30 cellular contexts compared by ENCODE assay signal in genomic region chr2:185201063-185201462, GRCh38.
DNase-seq lines count a peak whose midpoint lies in the region; ATAC-seq and TF ChIP-seq lines count a peak whose summit lies in the region.
"Had no signal": no experiment of that assay in that cellular context is flagged by ENCODE, and none has a peak within 500 bp of the region (broad histone marks: within the 10 kb centered on the region; RNA-seq: fewer than 3 reads in every experiment).

No MANE protein-coding gene starts in this region.

- CTCF ChIA-PET in HCT116 (lab: Charles Lee): no interaction called here
- CTCF ChIA-PET in activated CD8-positive, alpha-beta memory T cell treated with anti-CD3 and anti-CD28 coated beads, Interleukin-2, amount 10 ng/mL, durations not matched to agents 7 days and 5 days (lab: Charles Lee): no interaction called here

- BruUV-seq in HCT116 (replicated peaks; lab: Mats Ljungman, UMichigan): no TSS peak

- H3K4me3 ChIP-seq in HCT116 (replicated peaks in 1 of 2; ENCODE audit: low read depth in 1 of 2, low read length in 2 of 2): no peak overlapping the region
- H3K4me3 ChIP-seq: esophagus squamous epithelium, gastrocnemius medialis, hepatocyte, lung, mucosa of descending colon, tibial artery had no signal

- no peak for TF ChIP-seq RAD21 in HCT116 (IDR thresholded peaks at IDR 0.05; ENCODE audit: low read depth)

- no peak overlapping the region for H3K4me3 Mint-ChIP-seq in activated CD8-positive, alpha-beta memory T cell treated with anti-CD3 and anti-CD28 coated beads, Interleukin-2, amount 10 ng/mL, durations not matched to agents 7 days and 5 days
- H3K4me3 Mint-ChIP-seq: activated naive CD8-positive, alpha-beta T cell treated with anti-CD3 and anti-CD28 coated beads for 36 hours; dendritic cell treated with granulocyte-macrophage colony-stimulating factor and Interleukin-4, amounts not matched to agents 40 ng/mL and 50 ng/mL, for 4 days; endodermal cell; T-helper 2 cell treated with Interferon-gamma antibody and Interleukin-4, amounts not matched to agents 5 μg/mL and 100 μg/mL, for 36 hours had no signal

- no peak overlapping the region for H3K4me2 ChIP-seq in HCT116 (ENCODE audit: low read length)
- H3K4me2 ChIP-seq: hepatocyte had no signal

- H4K20me1 ChIP-seq in HCT116 (ENCODE audit: insufficient read depth): no peaks in the 10 kb centered on the region

- intact Hi-C loops in HCT116 (cut with micrococcal nuclease): no loop called here

- no peaks in the 10 kb centered on the region for H3K36me3 Mint-ChIP-seq in activated CD8-positive, alpha-beta memory T cell treated with anti-CD3 and anti-CD28 coated beads, Interleukin-2, amount 10 ng/mL, durations not matched to agents 7 days and 5 days
- H3K36me3 Mint-ChIP-seq: activated naive CD8-positive, alpha-beta T cell treated with anti-CD3 and anti-CD28 coated beads for 36 hours had no signal

- no peaks in the 10 kb centered on the region for H3K9me3 ChIP-seq in HCT116 (ENCODE audit: control insufficient read depth in 1 of 2, insufficient read depth in 1 of 2, low read depth in 1 of 2, low read length in 2 of 2)
- H3K9me3 ChIP-seq: esophagus squamous epithelium, gastrocnemius medialis, mucosa of descending colon, tibial artery had no signal

- H2AFZ ChIP-seq in HCT116 (ENCODE audit: low read depth, low read length, poor library complexity, severe bottlenecking): peak overlapping the region; percentile 51
- H2AFZ ChIP-seq: hepatocyte, parathyroid adenoma had no signal

- no peak overlapping the region for H3K27ac Mint-ChIP-seq in activated CD8-positive, alpha-beta memory T cell treated with anti-CD3 and anti-CD28 coated beads, Interleukin-2, amount 10 ng/mL, durations not matched to agents 7 days and 5 days
- H3K27ac Mint-ChIP-seq: activated naive CD8-positive, alpha-beta T cell treated with anti-CD3 and anti-CD28 coated beads for 36 hours; dendritic cell treated with granulocyte-macrophage colony-stimulating factor and Interleukin-4, amounts not matched to agents 40 ng/mL and 50 ng/mL, for 4 days; endodermal cell; T-helper 2 cell treated with Interferon-gamma antibody and Interleukin-4, amounts not matched to agents 5 μg/mL and 100 μg/mL, for 36 hours had no signal

- no peak overlapping the region for H3K9ac ChIP-seq in HCT116 (ENCODE audit: low read length)
- H3K9ac ChIP-seq: parathyroid adenoma had no signal

- H3K27me3 Mint-ChIP-seq in activated CD8-positive, alpha-beta memory T cell treated with anti-CD3 and anti-CD28 coated beads, Interleukin-2, amount 10 ng/mL, durations not matched to agents 7 days and 5 days: no peaks in the 10 kb centered on the region
- H3K27me3 Mint-ChIP-seq: activated naive CD8-positive, alpha-beta T cell treated with anti-CD3 and anti-CD28 coated beads for 36 hours; dendritic cell treated with granulocyte-macrophage colony-stimulating factor and Interleukin-4, amounts not matched to agents 40 ng/mL and 50 ng/mL, for 4 days had no signal

- no peaks in the 10 kb centered on the region for H3K36me3 ChIP-seq in HCT116 (ENCODE audit: control insufficient read depth in 1 of 2, insufficient read depth in 2 of 2, low read length in 2 of 2)
- H3K36me3 ChIP-seq: esophagus squamous epithelium, gastrocnemius medialis, tibial artery had no signal

- H3K27me3 ChIP-seq in HCT116 (ENCODE audit: insufficient read depth, low read length): no peaks in the 10 kb centered on the region
- H3K27me3 ChIP-seq: esophagus squamous epithelium, gastrocnemius medialis, hepatocyte, tibial artery had no signal

- ATAC-seq in HCT116: no peak
- ATAC-seq in activated CD8-positive, alpha-beta memory T cell treated with anti-CD3 and anti-CD28 coated beads, Interleukin-2, amount 10 ng/mL, durations not matched to agents 7 days and 5 days: no peak
- ATAC-seq in GM18861 (IDR thresholded peaks at IDR 0.05; ENCODE audit: unreplicated experiment): no peak
- ATAC-seq: gastrocnemius medialis, mucosa of descending colon, right cardiac atrium had no signal

- no peaks in the 10 kb centered on the region for H3K4me1 Mint-ChIP-seq in activated CD8-positive, alpha-beta memory T cell treated with anti-CD3 and anti-CD28 coated beads, Interleukin-2, amount 10 ng/mL, durations not matched to agents 7 days and 5 days
- H3K4me1 Mint-ChIP-seq: activated naive CD8-positive, alpha-beta T cell treated with anti-CD3 and anti-CD28 coated beads for 36 hours; endodermal cell had no signal

- no peak for TF ChIP-seq CTCF in HCT116 (IDR thresholded peaks at IDR 0.05 in 2 of 3, conservative IDR thresholded peaks at IDR 0.05 in 1 of 3; ENCODE audit: borderline replicate concordance in 1 of 3, insufficient read depth in 1 of 3, low read depth in 2 of 3, low read length in 2 of 3)

- H3K9me2 ChIP-seq in HCT116 (ENCODE audit: insufficient read depth): no peaks in the 10 kb centered on the region

- DNase-seq in DMS 273 treated with DMSO at 0.1 percent for 48 hours (lab: John Stamatoyannopoulos, UW) (peak; percentile 22), HCT116 (ENCODE audit: low read depth, low spot score) (no peak), NCI-H1694 treated with DMSO at 0.1 percent for 48 hours (lab: John Stamatoyannopoulos, UW) (peak; percentile 54), NCI-H774 (lab: John Stamatoyannopoulos, UW) (peak; percentile 70), foreskin melanocyte (no peak), HCEC 1CT (no peak)
- no peak for DNase-seq in activated CD8-positive, alpha-beta memory T cell treated with anti-CD3 and anti-CD28 coated beads, Interleukin-2, amount 10 ng/mL, durations not matched to agents 7 days and 5 days
- DNase-seq: activated CD4-positive, alpha-beta T cell treated with anti-CD3 and anti-CD28 coated beads for 4 hours; activated CD8-positive, alpha-beta memory T cell treated with anti-CD3 and anti-CD28 coated beads for 24 hours; activated effector memory CD4-positive, alpha-beta T cell treated with anti-CD3 and anti-CD28 coated beads, Interleukin-2, amount 50 U/mL, for 16 hours; activated naive CD8-positive, alpha-beta T cell treated with anti-CD3 and anti-CD28 coated beads for 36 hours; activated T-cell treated with anti-CD3 and anti-CD28 coated beads, Interleukin-2, amount 50 U/mL, for 1 hour; caudate nucleus; endodermal cell; esophagus squamous epithelium; gastrocnemius medialis; mucosa of descending colon; NCI-H2029; NCI-H526 treated with DMSO at 0.1 percent for 48 hours; right cardiac atrium; stimulated activated CD4-positive, alpha-beta T cell treated with anti-CD3 and anti-CD28 coated beads, Interleukin-2, amount 100 ng/mL, for 24 hours; tibial artery had no signal

- no peak overlapping the region for H3K27ac ChIP-seq in HCT116 (ENCODE audit: low read depth, low read length)
- H3K27ac ChIP-seq: esophagus squamous epithelium, gastrocnemius medialis, hepatocyte, parathyroid adenoma, RWPE1, tibial artery, VCaP had no signal

- H3K9me3 Mint-ChIP-seq in activated CD8-positive, alpha-beta memory T cell treated with anti-CD3 and anti-CD28 coated beads, Interleukin-2, amount 10 ng/mL, durations not matched to agents 7 days and 5 days (ENCODE audit: low read depth): peaks cover 5% of the 10 kb centered on the region
- H3K9me3 Mint-ChIP-seq: dendritic cell treated with granulocyte-macrophage colony-stimulating factor and Interleukin-4, amounts not matched to agents 40 ng/mL and 50 ng/mL, for 4 days; endodermal cell; T-helper 2 cell treated with Interferon-gamma antibody and Interleukin-4, amounts not matched to agents 5 μg/mL and 100 μg/mL, for 36 hours had no signal

- POLR2A ChIA-PET in HCT116 (lab: Charles Lee): no interaction called here

- H3K79me2 ChIP-seq in HCT116 (ENCODE audit: insufficient read depth, low read length): no peaks in the 10 kb centered on the region
- H3K79me2 ChIP-seq: hepatocyte, parathyroid adenoma had no signal

- RAD21 ChIA-PET in HCT116 (lab: Charles Lee; ENCODE audit: low non-redundant PET in 1 of 2, low total read pairs in 2 of 2, uncharacterized antibody in 2 of 2, unreplicated experiment in 2 of 2): no interaction called here

- no peaks in the 10 kb centered on the region for H3K4me1 ChIP-seq in HCT116 (ENCODE audit: control insufficient read depth in 1 of 2, insufficient read depth in 2 of 2, low read length in 2 of 2)
- H3K4me1 ChIP-seq: esophagus squamous epithelium, gastrocnemius medialis, parathyroid adenoma, tibial artery had no signal

- TF ChIP-seq POLR2A in HCT116 (IDR thresholded peaks at IDR 0.05; ENCODE audit: borderline replicate concordance, extremely low read depth, insufficient read depth, insufficient read length): no peak

TF ChIP-seq in HCT116, 20 proteins besides CTCF, POLR2A, EP300 and RAD21:
- TF ChIP-seq SP1 (IDR thresholded peaks at IDR 0.05; ENCODE audit: low read depth) (no peak), YY1 (IDR thresholded peaks at IDR 0.05; ENCODE audit: extremely low read depth, insufficient replicate concordance, low read depth, low read length) (no peak), SRF (IDR thresholded peaks at IDR 0.05; ENCODE audit: low read depth) (no peak), ZBTB33 (IDR thresholded peaks at IDR 0.05; ENCODE audit: extremely low read depth, insufficient replicate concordance, low read length) (no peak), CEBPB (IDR thresholded peaks at IDR 0.05; ENCODE audit: low read depth) (no peak), POLR2AphosphoS5 (IDR thresholded peaks at IDR 0.05; ENCODE audit: low read depth, low read length) (no peak), SIN3A (IDR thresholded peaks at IDR 0.05; ENCODE audit: low read depth) (no peak), TCF7L2 (IDR thresholded peaks at IDR 0.05; ENCODE audit: borderline replicate concordance, extremely low read depth, insufficient read depth, insufficient read length) (no peak), FOSL1 (IDR thresholded peaks at IDR 0.05; ENCODE audit: low read depth) (no peak), ZNF274 (IDR thresholded peaks at IDR 0.05; ENCODE audit: low read depth, low read length) (no peak)
TF ChIP-seq in HCT116: peak in this region for 0.

Comparison
In these comparisons a context has a peak if more than half of its experiments do, and no peak if none do; other contexts are left out.
1. DNase-seq: peak in DMS 273 treated with DMSO at 0.1 percent for 48 hours (single experiment), NCI-H1694 treated with DMSO at 0.1 percent for 48 hours (single experiment) and NCI-H774 (single experiment); none in HCT116 (single experiment), foreskin melanocyte (single experiment), activated CD8-positive, alpha-beta memory T cell treated with anti-CD3 and anti-CD28 coated beads, Interleukin-2, amount 10 ng/mL, durations not matched to agents 7 days and 5 days (single experiment) and HCEC 1CT (single experiment).